19 cellular contexts compared by ENCODE assay signal in the genomic region with DNA sequence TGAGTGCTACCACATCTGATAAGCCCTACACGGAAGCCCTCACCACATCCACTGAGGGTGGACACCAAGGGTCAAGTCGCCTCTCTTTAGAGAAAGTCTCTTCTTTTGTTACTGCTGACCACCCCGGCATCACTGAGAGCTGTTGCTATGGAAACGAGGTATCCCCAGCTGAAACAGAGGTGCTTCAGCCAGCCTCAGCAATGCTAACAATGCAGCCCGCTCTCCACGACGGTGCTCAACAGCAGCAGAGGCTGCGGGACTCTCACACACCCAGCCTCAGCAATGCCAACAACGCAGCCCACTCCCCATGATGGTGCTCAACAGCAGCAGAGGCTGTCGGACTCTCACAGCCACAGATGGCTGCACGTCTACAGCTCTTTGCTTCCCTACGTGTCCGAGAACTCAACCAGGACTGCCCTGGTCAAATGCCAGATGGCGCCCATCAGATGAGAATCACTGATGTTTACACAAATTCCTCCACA. TPM values are rescaled to one million over a fixed set of nuclear protein-coding genes. Genes with fewer than 3 reads are reported as not detected.
A peak's percentile ranks its signal among the peaks of the same experiment; 100 is the strongest.
DNase-seq lines count a peak whose midpoint lies in the region; ATAC-seq and TF ChIP-seq lines count a peak whose summit lies in the region.
"Had no signal": no experiment of that assay in that cellular context is flagged by ENCODE, and none has a peak within 500 bp of the region (broad histone marks: within the 10 kb centered on the region; RNA-seq: fewer than 3 reads in every experiment).

No MANE protein-coding gene starts in this region.

- DNase-seq in cerebellar cortex (ENCODE audit: low spot score) (peak; percentile 71), iPS DF 4.7 (ENCODE audit: extremely low read depth, low spot score) (peak; percentile 5), HPDE6-E6E7 (ENCODE audit: extremely low spot score) (no peak)
- no peak for DNase-seq in activated CD4-positive, CD25-positive, alpha-beta regulatory T cell (lab: John Stamatoyannopoulos, UW)
- no peak for DNase-seq in activated naive CD4-positive, alpha-beta T cell treated with Interleukin-2 at 50 U/mL for 16 hours
- DNase-seq: activated CD4-positive, alpha-beta T cell treated with anti-CD3 and anti-CD28 coated beads, Interleukin-2, amount 50 U/mL, for 4 hours; activated T-cell treated with anti-CD3 and anti-CD28 coated beads, Interleukin-2, amount 50 U/mL, for 1 hour; CD8-positive, alpha-beta T cell; DMS79; effector CD4-positive, alpha-beta T cell; heart left ventricle; NCI-H1694 treated with DMSO at 0.1 percent for 48 hours; NCI-H510A; stimulated activated CD4-positive, alpha-beta T cell treated with anti-CD3 and anti-CD28 coated beads, Interleukin-2, amount 100 ng/mL, for 24 hours; stimulated activated naive CD8-positive, alpha-beta T cell treated with anti-CD3 and anti-CD28 coated beads, Interleukin-15, amount 100 ng/mL, for 72 hours had no signal

- H3K9me3 ChIP-seq in HUES64 (ENCODE audit: insufficient read depth, low read depth, low read length), result no peaks in the 10 kb centered on the region
- no peaks in the 10 kb centered on the region for H3K9me3 ChIP-seq in parathyroid adenoma (ENCODE audit: control insufficient read depth, low read length)
- H3K9me3 ChIP-seq: heart left ventricle had no signal

- H3K79me2 ChIP-seq in parathyroid adenoma, result no peaks in the 10 kb centered on the region

- H2AFZ ChIP-seq in parathyroid adenoma, result no peak overlapping the region

- H3K36me3 ChIP-seq in HUES64 (ENCODE audit: insufficient read depth, low read length) (peaks cover 9% of the 10 kb centered on the region; the same call in 1 of the 2 replicates), parathyroid adenoma (ENCODE audit: control insufficient read depth, insufficient read depth, low read length) (no peaks in the 10 kb centered on the region)

- H3K4me2 ChIP-seq in parathyroid adenoma (ENCODE audit: low read length), result peak overlapping the region; percentile 32

- H3K4me3 ChIP-seq in HUES64 (ENCODE audit: low read length), result no peak overlapping the region
- no peak overlapping the region for H3K4me3 ChIP-seq in parathyroid adenoma (ENCODE audit: low read depth, low read length)
- H3K4me3 ChIP-seq: heart left ventricle had no signal

- H3K27me3 ChIP-seq in HUES64 (ENCODE audit: insufficient read depth, low read length) (no peaks in the 10 kb centered on the region), parathyroid adenoma (ENCODE audit: control insufficient read depth, insufficient read depth, low read length) (no peaks in the 10 kb centered on the region)
- H3K27me3 ChIP-seq: heart left ventricle had no signal

- H3K4me1 ChIP-seq in HUES64 (ENCODE audit: insufficient read depth, low read length) (peaks cover 6% of the 10 kb centered on the region; the same call in 1 of the 2 replicates), parathyroid adenoma (peaks cover 7% of the 10 kb centered on the region)

- H3K27ac ChIP-seq in HUES64 (ENCODE audit: low read depth, low read length), result no peak overlapping the region
- H3K27ac ChIP-seq in parathyroid adenoma, result no peak overlapping the region
- H3K27ac ChIP-seq: heart left ventricle, RWPE1 had no signal

- TF ChIP-seq CTCF in parathyroid adenoma (IDR thresholded peaks at IDR 0.05), result no peak

- H3K9ac ChIP-seq in HUES64 (ENCODE audit: low read depth, low read length) (0 out of 2 replicates have a peak overlapping the region, but pooled peaks have one; percentile 7), parathyroid adenoma (no peak overlapping the region)

- 88% methylated on average over 14 of the region's 14 CpGs for WGBS in HUES64

- no peak for ATAC-seq in GM21576 (IDR thresholded peaks at IDR 0.05; ENCODE audit: unreplicated experiment)
- ATAC-seq: CD8-positive, alpha-beta T cell; heart left ventricle; stimulated activated naive CD8-positive, alpha-beta T cell treated with anti-CD3 and anti-CD28 coated beads, Interleukin-15, amount 100 ng/mL, for 72 hours had no signal

RNA-seq across cellular contexts. Expression of a gene that starts 41.4 kb away (rescaled TPM):
- polyA plus RNA-seq in HUES64 (2013, experiment 1 of 2), result 19.8 TPM
- 27.2 TPM for polyA plus RNA-seq in HUES64 (2013, experiment 2 of 2)

RNA-seq across cellular contexts. Expression of a gene that starts 59.2 kb away (rescaled TPM):
- polyA plus RNA-seq in HUES64 (2013, experiment 1 of 2), result 17.0 TPM
- polyA plus RNA-seq in HUES64 (2013, experiment 2 of 2), result 19.4 TPM

Comparison
In these comparisons a context has a peak if more than half of its experiments do, and no peak if none do; other contexts are left out.
1. DNase-seq: peak in cerebellar cortex (single experiment) and iPS DF 4.7 (single experiment); none in activated CD4-positive, CD25-positive, alpha-beta regulatory T cell (0 of 4), HPDE6-E6E7 (single experiment) and activated naive CD4-positive, alpha-beta T cell treated with Interleukin-2 at 50 U/mL for 16 hours (single experiment).